In genomic region chr11:65095974-65096806, GRCh38 we compare ENCODE assay signal across 8 cellular contexts. TPM values are rescaled to one million over a fixed set of nuclear protein-coding genes. Genes with fewer than 3 reads are reported as not detected.
A peak's percentile ranks its signal among the peaks of the same experiment; 100 is the strongest.
DNase-seq lines count a peak whose midpoint lies in the region; ATAC-seq and TF ChIP-seq lines count a peak whose summit lies in the region.

VPS51 (plus strand) TSS chr11:65096214; CDS start chr11:65096251, 37 bp downstream.

- H3K27me3 Mint-ChIP-seq in activated naive CD8-positive, alpha-beta T cell treated with anti-CD3 and anti-CD28 coated beads, Interleukin-2, amount 50 U/mL, for 24 hours, result no peaks in the 10 kb centered on the region

- peak; percentile 81 for ATAC-seq in HG02642 (IDR thresholded peaks at IDR 0.05; ENCODE audit: poor library complexity, unreplicated experiment)
- ATAC-seq in activated naive CD8-positive, alpha-beta T cell treated with anti-CD3 and anti-CD28 coated beads, Interleukin-2, amount 50 U/mL, for 24 hours, result peak; percentile 98

- peak within 1 kb of the TSS; percentile 76 for H3K4me2 ChIP-seq in parathyroid adenoma (ENCODE audit: low read length)

- H2AFZ ChIP-seq in parathyroid adenoma, result peak within 1 kb of the TSS; percentile 99

- TF ChIP-seq POLR2A in GM10847 (IDR thresholded peaks at IDR 0.05; ENCODE audit: extremely low read depth, insufficient read length), result peak; percentile 80

- H3K36me3 Mint-ChIP-seq in activated naive CD8-positive, alpha-beta T cell treated with anti-CD3 and anti-CD28 coated beads, Interleukin-2, amount 50 U/mL, for 24 hours (ENCODE audit: low read depth), result peaks cover 9% of the 10 kb centered on the region

- H3K4me1 ChIP-seq in cardiac muscle cell (ENCODE audit: low read depth), result peaks cover 5% of the 10 kb centered on the region
- H3K4me1 ChIP-seq in parathyroid adenoma, result peaks cover 7% of the 10 kb centered on the region
- H3K4me1 ChIP-seq in tibial artery, result peaks cover 0 to 24% (median 14%) of the 10 kb centered on the region in 4 donors

- H3K4me3 Mint-ChIP-seq in activated naive CD8-positive, alpha-beta T cell treated with anti-CD3 and anti-CD28 coated beads, Interleukin-2, amount 50 U/mL, for 24 hours, result peak within 1 kb of the TSS; percentile 91

- H3K36me3 ChIP-seq in cardiac muscle cell (peaks cover 4% of the 10 kb centered on the region), parathyroid adenoma (ENCODE audit: control insufficient read depth, insufficient read depth, low read length) (no peaks in the 10 kb centered on the region), tibial artery (peaks cover 0 to 13% (median 5%) of the 10 kb centered on the region in 3 donors)

- H3K27me3 ChIP-seq in cardiac muscle cell, result no peaks in the 10 kb centered on the region
- no peaks in the 10 kb centered on the region for H3K27me3 ChIP-seq in parathyroid adenoma (ENCODE audit: control insufficient read depth, insufficient read depth, low read length)
- H3K27me3 ChIP-seq in tibial artery, result no peaks in the 10 kb centered on the region

- no peaks in the 10 kb centered on the region for H3K9me3 ChIP-seq in cardiac muscle cell (ENCODE audit: low read depth)
- no peaks in the 10 kb centered on the region for H3K9me3 ChIP-seq in parathyroid adenoma (ENCODE audit: control insufficient read depth, low read length)
- no peaks in the 10 kb centered on the region for H3K9me3 ChIP-seq in tibial artery

- peaks cover 15% of the 10 kb centered on the region for H3K79me2 ChIP-seq in parathyroid adenoma

- intact Hi-C loops in tibial artery (cut with DNase I; ENCODE audit: low total_unique reads), result no loop called here

- no peaks in the 10 kb centered on the region for H3K9me3 Mint-ChIP-seq in activated naive CD8-positive, alpha-beta T cell treated with anti-CD3 and anti-CD28 coated beads, Interleukin-2, amount 50 U/mL, for 24 hours

- peak within 1 kb of the TSS; percentile 76 for H3K9ac ChIP-seq in parathyroid adenoma

- peak within 1 kb of the TSS; percentile 90 for H3K27ac ChIP-seq in cardiac muscle cell
- H3K27ac ChIP-seq in parathyroid adenoma, result peak within 1 kb of the TSS; percentile 91
- peak within 1 kb of the TSS; percentile 89 to 93 for H3K27ac ChIP-seq in tibial artery

- DNase-seq in NCI-H1417 (lab: John Stamatoyannopoulos, UW), result peak; percentile 90 to 98 (median 96)
- DNase-seq in SW480 (ENCODE audit: low spot score), result peak; percentile 94
- peak; percentile 85 for DNase-seq in activated naive CD8-positive, alpha-beta T cell treated with anti-CD3 and anti-CD28 coated beads, Interleukin-2, amount 50 U/mL, for 24 hours
- peak; percentile 95 for DNase-seq in cardiac muscle cell (ENCODE audit: low read depth in 1 of 2, low spot score in 1 of 2)
- peak; percentile 91 to 92 for DNase-seq in tibial artery

- H3K4me1 Mint-ChIP-seq in activated naive CD8-positive, alpha-beta T cell treated with anti-CD3 and anti-CD28 coated beads, Interleukin-2, amount 50 U/mL, for 24 hours, result peaks cover 16% of the 10 kb centered on the region

- peak within 1 kb of the TSS; percentile 90 for H3K27ac Mint-ChIP-seq in activated naive CD8-positive, alpha-beta T cell treated with anti-CD3 and anti-CD28 coated beads, Interleukin-2, amount 50 U/mL, for 24 hours

- TF ChIP-seq CTCF in cardiac muscle cell (IDR thresholded peaks at IDR 0.05; ENCODE audit: low read depth, low read length) (no peak), parathyroid adenoma (IDR thresholded peaks at IDR 0.05) (no peak), tibial artery (IDR thresholded peaks at IDR 0.05) (peak in 1 of 2 experiments; percentile 27)

- peak within 1 kb of the TSS; percentile 91 for H3K4me3 ChIP-seq in cardiac muscle cell
- H3K4me3 ChIP-seq in parathyroid adenoma (ENCODE audit: low read depth, low read length), result peak within 1 kb of the TSS; percentile 76
- H3K4me3 ChIP-seq in tibial artery, result peak within 1 kb of the TSS; percentile 81 to 97

RNA-seq across cellular contexts. Expression of gene VPS51, which starts in this region (rescaled TPM):
- 620 and 755 TPM in 2 replicates for total RNA-seq in cardiac muscle cell
- 77.9 and 103 TPM in 2 replicates for polyA plus RNA-seq in cardiac muscle cell

Comparison
In these comparisons a context has a peak if more than half of its experiments do, and no peak if none do; other contexts are left out.
1. Peak in every context shown above with its lines: DNase-seq, ATAC-seq, H3K4me3 ChIP-seq and H3K27ac ChIP-seq.